1 cellular context compared by ENCODE assay signal in the genomic region with DNA sequence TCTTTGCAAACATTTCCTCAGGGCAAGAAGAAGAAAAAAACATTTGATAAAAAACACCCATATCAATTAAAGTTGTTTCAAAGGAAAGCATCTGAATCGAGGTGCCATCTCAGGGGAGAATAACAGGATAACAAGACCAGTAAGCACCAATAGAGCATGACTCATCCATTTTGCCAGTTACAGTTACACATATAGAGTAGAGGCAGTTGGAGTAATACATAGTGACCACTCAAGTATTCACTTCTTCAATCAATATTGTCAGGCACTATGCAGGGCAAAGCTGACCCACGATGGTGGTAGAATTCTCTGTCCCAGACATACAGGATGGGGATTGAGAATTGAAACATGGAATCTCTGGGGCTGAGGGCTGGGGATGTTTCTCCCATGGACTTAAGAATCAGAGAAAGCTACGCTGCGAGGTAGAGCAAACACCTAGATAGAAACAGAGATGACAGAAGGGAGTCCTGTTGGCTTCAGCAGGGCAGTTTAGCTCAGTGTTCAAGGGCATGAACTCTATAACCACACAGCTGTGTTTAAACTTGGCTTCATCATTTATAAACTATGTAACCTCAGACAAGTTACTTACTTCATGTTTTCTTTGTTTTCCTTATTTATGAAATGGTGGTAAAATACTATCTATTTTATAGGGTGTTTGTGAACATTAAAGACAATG.
TF ChIP-seq lines count a peak whose summit lies in the region.

No MANE protein-coding gene starts in this region.

TF ChIP-seq in WTC11, 78 proteins besides CTCF, POLR2A, EP300 and RAD21 (continued from another document):
- TF ChIP-seq, protein P1, sequence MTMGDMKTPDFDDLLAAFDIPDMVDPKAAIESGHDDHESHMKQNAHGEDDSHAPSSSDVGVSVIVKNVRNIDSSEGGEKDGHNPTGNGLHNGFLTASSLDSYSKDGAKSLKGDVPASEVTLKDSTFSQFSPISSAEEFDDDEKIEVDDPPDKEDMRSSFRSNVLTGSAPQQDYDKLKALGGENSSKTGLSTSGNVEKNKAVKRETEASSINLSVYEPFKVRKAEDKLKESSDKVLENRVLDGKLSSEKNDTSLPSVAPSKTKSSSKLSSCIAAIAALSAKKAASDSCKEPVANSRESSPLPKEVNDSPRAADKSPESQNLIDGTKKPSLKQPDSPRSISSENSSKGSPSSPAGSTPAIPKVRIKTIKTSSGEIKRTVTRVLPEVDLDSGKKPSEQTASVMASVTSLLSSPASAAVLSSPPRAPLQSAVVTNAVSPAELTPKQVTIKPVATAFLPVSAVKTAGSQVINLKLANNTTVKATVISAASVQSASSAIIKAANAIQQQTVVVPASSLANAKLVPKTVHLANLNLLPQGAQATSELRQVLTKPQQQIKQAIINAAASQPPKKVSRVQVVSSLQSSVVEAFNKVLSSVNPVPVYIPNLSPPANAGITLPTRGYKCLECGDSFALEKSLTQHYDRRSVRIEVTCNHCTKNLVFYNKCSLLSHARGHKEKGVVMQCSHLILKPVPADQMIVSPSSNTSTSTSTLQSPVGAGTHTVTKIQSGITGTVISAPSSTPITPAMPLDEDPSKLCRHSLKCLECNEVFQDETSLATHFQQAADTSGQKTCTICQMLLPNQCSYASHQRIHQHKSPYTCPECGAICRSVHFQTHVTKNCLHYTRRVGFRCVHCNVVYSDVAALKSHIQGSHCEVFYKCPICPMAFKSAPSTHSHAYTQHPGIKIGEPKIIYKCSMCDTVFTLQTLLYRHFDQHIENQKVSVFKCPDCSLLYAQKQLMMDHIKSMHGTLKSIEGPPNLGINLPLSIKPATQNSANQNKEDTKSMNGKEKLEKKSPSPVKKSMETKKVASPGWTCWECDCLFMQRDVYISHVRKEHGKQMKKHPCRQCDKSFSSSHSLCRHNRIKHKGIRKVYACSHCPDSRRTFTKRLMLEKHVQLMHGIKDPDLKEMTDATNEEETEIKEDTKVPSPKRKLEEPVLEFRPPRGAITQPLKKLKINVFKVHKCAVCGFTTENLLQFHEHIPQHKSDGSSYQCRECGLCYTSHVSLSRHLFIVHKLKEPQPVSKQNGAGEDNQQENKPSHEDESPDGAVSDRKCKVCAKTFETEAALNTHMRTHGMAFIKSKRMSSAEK (CRISPR knock-in tag; IDR thresholded peaks at IDR 0.05; ENCODE audit: borderline replicate concordance): no peak
